ENCODE assay signal across 9 cellular contexts in genomic region chr11:26134481-26135355, GRCh38.
DNase-seq lines count a peak whose midpoint lies in the region; ATAC-seq lines count a peak whose summit lies in the region.
"Had no signal": no experiment of that assay in that cellular context is flagged by ENCODE, and none has a peak within 500 bp of the region (broad histone marks: within the 10 kb centered on the region; RNA-seq: fewer than 3 reads in every experiment).

No MANE protein-coding gene starts in this region.

- peak; percentile 13 for DNase-seq in AG08396 (ENCODE audit: low spot score)
- DNase-seq in NCI-H2227 treated with DMSO at 0.1 percent for 48 hours (lab: John Stamatoyannopoulos, UW) = peak; percentile 36
- DNase-seq in germinal center (ENCODE audit: low spot score) = peak; percentile 6
- DNase-seq in stimulated activated naive CD8-positive, alpha-beta T cell treated with anti-CD3 and anti-CD28 coated beads, Interleukin-15, Interleukin-2, amounts not matched to agents 100 U/mL and 50 U/mL, for 24 hours = no peak
- DNase-seq in activated CD4-positive, alpha-beta T cell treated with anti-CD3 and anti-CD28 coated beads for 4 hours = no peak
- no peak for DNase-seq in activated naive CD4-positive, alpha-beta T cell (lab: John Stamatoyannopoulos, UW)
- DNase-seq: activated naive CD8-positive, alpha-beta T cell treated with anti-CD3 and anti-CD28 coated beads, Interleukin-2, amount 10 ng/mL, durations not matched to agents 7 days and 5 days had no signal

- ATAC-seq in GM18907 (IDR thresholded peaks at IDR 0.05; ENCODE audit: unreplicated experiment) (peak; percentile 55), HG02938 (IDR thresholded peaks at IDR 0.05; ENCODE audit: unreplicated experiment) (no peak)
- no peak for ATAC-seq in stimulated activated naive CD8-positive, alpha-beta T cell treated with anti-CD3 and anti-CD28 coated beads, Interleukin-15, Interleukin-2, amounts not matched to agents 100 U/mL and 50 U/mL, for 24 hours

Comparison
In these comparisons a context has a peak if more than half of its experiments do, and no peak if none do; other contexts are left out.
1. DNase-seq: peak in AG08396 (single experiment), NCI-H2227 treated with DMSO at 0.1 percent for 48 hours (single experiment) and germinal center (single experiment); none in stimulated activated naive CD8-positive, alpha-beta T cell treated with anti-CD3 and anti-CD28 coated beads, Interleukin-15, Interleukin-2, amounts not matched to agents 100 U/mL and 50 U/mL, for 24 hours (single experiment), activated CD4-positive, alpha-beta T cell treated with anti-CD3 and anti-CD28 coated beads for 4 hours (0 of 2) and activated naive CD4-positive, alpha-beta T cell (0 of 4).